Comparison of ENCODE assay signal across 22 cellular contexts in genomic region chr15:38088971-38089370, GRCh38.
"Had no signal": no experiment of that assay in that cellular context is flagged by ENCODE, and none has a peak within 500 bp of the region (broad histone marks: within the 10 kb centered on the region; RNA-seq: fewer than 3 reads in every experiment).

No MANE protein-coding gene starts in this region.

- H3K9me3 ChIP-seq: heart left ventricle, mucosa of descending colon, neutrophil, psoas muscle, right lobe of liver, suprapubic skin, tibial artery had no signal

- H3K36me3 ChIP-seq: heart left ventricle, neutrophil, right lobe of liver, suprapubic skin, tibial artery had no signal

- ATAC-seq: heart left ventricle; mucosa of descending colon; naive thymus-derived CD8-positive, alpha-beta T cell; psoas muscle; right lobe of liver; stimulated activated effector memory CD8-positive, alpha-beta T cell treated with anti-CD3 and anti-CD28 coated beads, Interleukin-12 subunit alpha, Interleukin-12 subunit beta, amount 100 ng/mL, for 72 hours; stimulated activated naive CD8-positive, alpha-beta T cell treated with anti-CD3 and anti-CD28 coated beads, Interleukin-15, Interleukin-2, amounts not matched to agents 100 U/mL and 50 U/mL, for 24 hours had no signal

- H3K4me1 ChIP-seq: psoas muscle had no signal

- FAIRE-seq: colon, endothelial cell of umbilical vein, islet of Langerhans had no signal

- H3K27ac ChIP-seq: neutrophil, psoas muscle, right lobe of liver, suprapubic skin, tibial artery had no signal

- H3K4me3 ChIP-seq: heart left ventricle, mucosa of descending colon, psoas muscle, right lobe of liver, suprapubic skin, tibial artery had no signal

- H3K27me3 ChIP-seq: heart left ventricle, neutrophil, right lobe of liver, suprapubic skin, tibial artery had no signal

- DNase-seq: effector CD4-positive, alpha-beta T cell; endodermal cell; erythroblast; foreskin melanocyte; heart left ventricle; hypothalamus; kidney glomerular epithelial cell; mucosa of descending colon; naive thymus-derived CD8-positive, alpha-beta T cell; psoas muscle; retina; right lobe of liver; stimulated activated CD4-positive, alpha-beta T cell treated with anti-CD3 and anti-CD28 coated beads, Interleukin-4, amount 100 ng/mL, for 1 hour; stimulated activated CD8-positive, alpha-beta memory T cell treated with anti-CD3 and anti-CD28 coated beads, Interleukin-4, amount 100 ng/mL, for 48 hours; stimulated activated naive CD8-positive, alpha-beta T cell treated with anti-CD3 and anti-CD28 coated beads, Interleukin-15, Interleukin-2, amounts not matched to agents 100 U/mL and 50 U/mL, for 24 hours; tibial artery had no signal
